Comparison of ENCODE assay signal across 8 cellular contexts in the genomic region with DNA sequence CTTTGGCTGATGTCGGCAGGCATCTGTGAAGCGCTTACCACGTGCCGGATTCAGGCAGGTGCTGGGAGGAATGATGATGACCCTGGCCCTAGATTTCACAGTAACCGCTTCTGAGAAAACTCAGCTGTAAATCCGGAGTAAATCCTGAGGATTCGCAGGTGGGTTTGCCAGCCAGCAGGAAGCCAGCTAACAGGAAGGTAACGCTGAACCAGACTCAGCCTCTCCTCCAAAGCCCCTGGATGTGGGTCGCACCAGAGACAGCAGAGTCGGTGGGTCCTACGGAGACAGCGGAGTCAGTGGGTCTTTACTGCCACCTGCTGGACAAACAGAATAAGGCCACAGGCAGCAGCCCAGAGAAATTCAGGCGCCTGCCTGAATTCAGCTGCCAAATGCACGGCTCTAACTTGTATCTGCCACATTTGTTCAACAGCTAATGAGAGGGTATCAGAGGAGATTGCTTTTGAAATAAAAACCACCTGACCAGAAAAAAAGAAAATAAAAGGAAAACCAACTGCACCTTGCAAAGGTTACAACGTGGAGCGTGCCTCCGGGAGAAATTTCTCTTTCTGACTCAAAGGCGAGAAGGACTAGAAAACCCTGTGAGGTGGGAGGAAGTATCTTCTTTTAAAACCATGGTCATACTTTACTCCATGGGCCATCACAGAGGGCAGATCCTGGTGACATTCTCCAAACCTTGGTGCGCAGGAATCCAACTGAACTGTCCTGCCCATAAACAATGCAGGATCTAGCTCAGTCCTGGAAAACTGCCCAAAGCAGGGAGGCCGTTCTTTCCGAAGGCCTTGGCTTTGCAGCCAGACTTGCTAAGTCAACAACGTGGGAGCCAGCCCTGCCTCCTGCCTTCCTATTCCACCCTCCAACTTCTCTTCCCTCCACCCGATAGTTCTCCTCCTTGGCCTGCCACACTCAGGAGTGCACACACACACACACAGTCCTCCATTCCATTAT. TPM values are rescaled to one million over a fixed set of nuclear protein-coding genes. Genes with fewer than 3 reads are reported as not detected.
DNase-seq lines count a peak whose midpoint lies in the region; ATAC-seq, FAIRE-seq and TF ChIP-seq lines count a peak whose summit lies in the region.

No MANE protein-coding gene starts in this region.

- TF ChIP-seq CTCF in 22Rv1 (IDR thresholded peaks at IDR 0.05) (peak; percentile 97), GM13977 (IDR thresholded peaks at IDR 0.05; ENCODE audit: extremely low read depth, insufficient read depth, missing control alignments) (peak; percentile 89), kidney (IDR thresholded peaks at IDR 0.05; ENCODE audit: borderline replicate concordance, extremely low read depth, insufficient read depth) (peak; percentile 91)

- H3K9ac ChIP-seq in kidney (ENCODE audit: low read length in 2 of 2) = peak overlapping the region; percentile 6 to 59

- intact Hi-C loops in kidney (cut with DNase I) = loop anchor here (10.0 kb wide), 1 partner anchor 408 kb away; no protein-coding TSS in a partner anchor

- no peaks in the 10 kb centered on the region for H3K9me3 ChIP-seq in kidney (ENCODE audit: control insufficient read depth in 1 of 2, low read length in 2 of 2)

- H3K4me3 ChIP-seq in kidney (ENCODE audit: low read length in 2 of 2) = peak overlapping the region; percentile 47 to 57

- ATAC-seq in GM21360 (IDR thresholded peaks at IDR 0.05; ENCODE audit: unreplicated experiment) = no peak

- H3K4me1 ChIP-seq in kidney (ENCODE audit: control insufficient read depth in 1 of 2, insufficient read depth in 1 of 2, low read depth in 1 of 2, low read length in 2 of 2) = peaks cover 11 to 14% of the 10 kb centered on the region in 2 donors

- H3K36me3 ChIP-seq in kidney (ENCODE audit: control insufficient read depth in 1 of 2, insufficient read depth in 2 of 2, low read length in 2 of 2) = no peaks in the 10 kb centered on the region

- H3K27ac ChIP-seq in 22Rv1 = peak overlapping the region; percentile 63
- peak overlapping the region in 1 of 2 donors; percentile 38 for H3K27ac ChIP-seq in kidney (ENCODE audit: low read depth in 2 of 2, low read length in 2 of 2)

- no peak for FAIRE-seq in kidney (lab: Jason Lieb, UNC)

- DNase-seq in GM13977 (ENCODE audit: low spot score) (peak; percentile 76), NCI-H2227 (lab: John Stamatoyannopoulos, UW; ENCODE audit: unreplicated experiment) (peak; percentile 76), cerebellar cortex (ENCODE audit: low spot score) (peak; percentile 91), kidney (peak; percentile 78)
- peak; percentile 37 for DNase-seq in activated CD4-positive, CD25-positive, alpha-beta regulatory T cell treated with anti-CD3 and anti-CD28 coated beads, Interleukin-2, amount 50 U/mL, for 16 hours (ENCODE audit: low read depth, low spot score)
- peak; percentile 32 to 37 for DNase-seq in stimulated activated CD4-positive, alpha-beta T cell treated with anti-CD3 and anti-CD28 coated beads, Interleukin-15, amount 100 ng/mL, for 1 hour (ENCODE audit: low read depth in 1 of 2, low spot score in 1 of 2)

- in situ Hi-C loops in GM13977 (cut with MboI; ENCODE audit: low pct_unique_long_range_greater_than_20kb, low sequenced_read_pairs, unreplicated experiment) = loop anchor here (10.0 to 25.0 kb wide), 2 partner anchors 308 to 405 kb away; no protein-coding TSS in a partner anchor

RNA-seq across cellular contexts. Expression of a gene that starts 16.3 kb away (rescaled TPM):
- total RNA-seq in kidney = 34.3 TPM
- 124 TPM for polyA plus RNA-seq in kidney (ENCODE audit: insufficient read depth, low read depth, low replicate concordance)

RNA-seq across cellular contexts. Expression of a gene that starts 58.8 kb away (rescaled TPM):
- 49.9 TPM for total RNA-seq in kidney
- 39.9 TPM for polyA plus RNA-seq in kidney (ENCODE audit: insufficient read depth, low read depth, low replicate concordance)

Comparison
In these comparisons a context has a peak if more than half of its experiments do, and no peak if none do; other contexts are left out.
1. DNase-seq: peak in every context shown above with its lines; median percentile 91 in cerebellar cortex; 78 in kidney; 76 in GM13977; 76 in NCI-H2227; 37 in activated CD4-positive, CD25-positive, alpha-beta regulatory T cell treated with anti-CD3 and anti-CD28 coated beads, Interleukin-2, amount 50 U/mL, for 16 hours; 34 in stimulated activated CD4-positive, alpha-beta T cell treated with anti-CD3 and anti-CD28 coated beads, Interleukin-15, amount 100 ng/mL, for 1 hour.